Comparison of ENCODE assay signal across 22 cellular contexts in genomic region chr12:31300783-31301182, GRCh38. TPM values are rescaled to one million over a fixed set of nuclear protein-coding genes. Genes with fewer than 3 reads are reported as not detected.
DNase-seq lines count a peak whose midpoint lies in the region; ATAC-seq and TF ChIP-seq lines count a peak whose summit lies in the region.
"Had no signal": no experiment of that assay in that cellular context is flagged by ENCODE, and none has a peak within 500 bp of the region (broad histone marks: within the 10 kb centered on the region; RNA-seq: fewer than 3 reads in every experiment).

No MANE protein-coding gene starts in this region.

- BruUV-seq in MCF 10A (replicated peaks; lab: Mats Ljungman, UMichigan), result no TSS peak

- no peak for ATAC-seq in effector memory CD8-positive, alpha-beta T cell (replicated peaks)
- ATAC-seq in stimulated activated naive B cell treated with anti-CD40 and anti-IgM and Interleukin-4, amounts not matched to agents 10 μg/mL and 1 μg/mL and 100 μg/mL, for 72 hours (replicated peaks), result peak; percentile 10 to 21
- ATAC-seq in GM21825 (IDR thresholded peaks at IDR 0.05; ENCODE audit: unreplicated experiment) (no peak), HG02970 (IDR thresholded peaks at IDR 0.05; ENCODE audit: low FRiP score, unreplicated experiment) (no peak)
- ATAC-seq: heart left ventricle; left cardiac atrium; natural killer cell treated with Interleukin-12 subunit alpha and Interleukin-12 subunit beta and Interleukin-15 and Interleukin-18, amount 100 ng/mL, for 72 hours had no signal

- H3K36me3 Mint-ChIP-seq in MCF 10A (ENCODE audit: insufficient read depth, unreplicated experiment), result peaks cover 52% of the 10 kb centered on the region
- H3K36me3 Mint-ChIP-seq in effector memory CD8-positive, alpha-beta T cell (ENCODE audit: insufficient read depth), result peaks cover 32% of the 10 kb centered on the region
- H3K36me3 Mint-ChIP-seq in stimulated activated naive B cell treated with anti-CD40 and anti-IgM and Interleukin-4, amounts not matched to agents 10 μg/mL and 1 μg/mL and 100 μg/mL, for 72 hours, result peaks cover 45 to 61% of the 10 kb centered on the region in 2 donors

- POLR2A ChIA-PET in MCF 10A (lab: Yijun Ruan, JAX), result interaction anchor here (1.7 kb wide), 1 partner anchor 25 kb away, joined by 6 read pairs; the partner anchor contains the start of gene SINHCAF

- CTCF ChIA-PET in MCF 10A (lab: Yijun Ruan, JAX), result interaction anchor here (0.6 to 2.5 kb wide), 3 partner anchors 10 to 357 kb away, joined by 3 to 10 read pairs (median 3); no protein-coding TSS in a partner anchor

- H3K27ac Mint-ChIP-seq in MCF 10A (ENCODE audit: low read depth, unreplicated experiment), result peak overlapping the region; percentile 30
- H3K27ac Mint-ChIP-seq in effector memory CD8-positive, alpha-beta T cell, result peak overlapping the region; percentile 7 to 8
- H3K27ac Mint-ChIP-seq in stimulated activated naive B cell treated with anti-CD40 and anti-IgM and Interleukin-4, amounts not matched to agents 10 μg/mL and 1 μg/mL and 100 μg/mL, for 72 hours, result peak overlapping the region; percentile 75
- H3K27ac Mint-ChIP-seq: natural killer cell treated with Interleukin-12 subunit alpha and Interleukin-12 subunit beta and Interleukin-15 and Interleukin-18, amount 100 ng/mL, for 72 hours had no signal

- no peak overlapping the region for H3K4me3 Mint-ChIP-seq in MCF 10A (ENCODE audit: unreplicated experiment)
- H3K4me3 Mint-ChIP-seq in effector memory CD8-positive, alpha-beta T cell, result no peak overlapping the region
- peak overlapping the region; percentile 42 to 47 for H3K4me3 Mint-ChIP-seq in stimulated activated naive B cell treated with anti-CD40 and anti-IgM and Interleukin-4, amounts not matched to agents 10 μg/mL and 1 μg/mL and 100 μg/mL, for 72 hours
- H3K4me3 Mint-ChIP-seq: CD8-positive, alpha-beta memory T cell; natural killer cell treated with Interleukin-12 subunit alpha and Interleukin-12 subunit beta and Interleukin-15 and Interleukin-18, amount 100 ng/mL, for 72 hours had no signal

- H3K9me3 ChIP-seq in breast epithelium, result no peaks in the 10 kb centered on the region
- H3K9me3 ChIP-seq: heart left ventricle, suprapubic skin, uterus had no signal

- DNase-seq in MCF 10A (ENCODE audit: unreplicated experiment) (no peak), breast epithelium (ENCODE audit: low spot score in 2 of 2) (no peak), NCI-H82 (lab: John Stamatoyannopoulos, UW) (peak; percentile 89), 8988T (no peak)
- DNase-seq in effector memory CD8-positive, alpha-beta T cell, result no peak
- no peak for DNase-seq in stimulated activated naive B cell treated with anti-CD40 and anti-IgM and Interleukin-4, amounts not matched to agents 10 μg/mL and 1 μg/mL and 100 μg/mL, for 72 hours
- DNase-seq: activated CD4-positive, alpha-beta T cell treated with anti-CD3 and anti-CD28 coated beads for 4 hours; aorta; CD8-positive, alpha-beta memory T cell; central memory CD4-positive, alpha-beta T cell; DMS79 treated with DMSO at 0.1 percent for 48 hours; GM23248; heart left ventricle; left cardiac atrium; NCI-H1092; NCI-H1930; NCI-H2227 treated with DMSO at 0.1 percent for 48 hours; uterus had no signal

- no peaks in the 10 kb centered on the region for H3K9me3 Mint-ChIP-seq in MCF 10A (ENCODE audit: unreplicated experiment)
- H3K9me3 Mint-ChIP-seq in effector memory CD8-positive, alpha-beta T cell, result no peaks in the 10 kb centered on the region
- no peaks in the 10 kb centered on the region for H3K9me3 Mint-ChIP-seq in stimulated activated naive B cell treated with anti-CD40 and anti-IgM and Interleukin-4, amounts not matched to agents 10 μg/mL and 1 μg/mL and 100 μg/mL, for 72 hours
- H3K9me3 Mint-ChIP-seq: CD8-positive, alpha-beta memory T cell; natural killer cell treated with Interleukin-12 subunit alpha and Interleukin-12 subunit beta and Interleukin-15 and Interleukin-18, amount 100 ng/mL, for 72 hours had no signal

- H3K36me3 ChIP-seq in breast epithelium, result no peaks in the 10 kb centered on the region
- H3K36me3 ChIP-seq: uterus had no signal

- intact Hi-C loops in MCF 10A (cut with micrococcal nuclease), result no loop called here
- intact Hi-C loops in breast epithelium (cut with DNase I; ENCODE audit: low total_unique reads), result no loop called here

- no peak for TF ChIP-seq POLR2A in breast epithelium (IDR thresholded peaks at IDR 0.05)

- H3K27me3 Mint-ChIP-seq in MCF 10A (ENCODE audit: insufficient read depth, unreplicated experiment), result no peaks in the 10 kb centered on the region
- no peaks in the 10 kb centered on the region for H3K27me3 Mint-ChIP-seq in effector memory CD8-positive, alpha-beta T cell
- no peaks in the 10 kb centered on the region for H3K27me3 Mint-ChIP-seq in stimulated activated naive B cell treated with anti-CD40 and anti-IgM and Interleukin-4, amounts not matched to agents 10 μg/mL and 1 μg/mL and 100 μg/mL, for 72 hours
- H3K27me3 Mint-ChIP-seq: CD8-positive, alpha-beta memory T cell; natural killer cell treated with Interleukin-12 subunit alpha and Interleukin-12 subunit beta and Interleukin-15 and Interleukin-18, amount 100 ng/mL, for 72 hours had no signal

- H3K27ac ChIP-seq in breast epithelium, result no peak overlapping the region
- H3K27ac ChIP-seq: GM23248, suprapubic skin had no signal

- H3K4me3 ChIP-seq in breast epithelium, result no peak overlapping the region
- H3K4me3 ChIP-seq: GM23248, heart left ventricle, suprapubic skin, uterus had no signal

- no peaks in the 10 kb centered on the region for H3K4me1 ChIP-seq in breast epithelium
- H3K4me1 ChIP-seq: suprapubic skin had no signal

- H3K27me3 ChIP-seq in breast epithelium, result no peaks in the 10 kb centered on the region
- H3K27me3 ChIP-seq: heart left ventricle, suprapubic skin, uterus had no signal

- no peak for TF ChIP-seq CTCF in MCF 10A (IDR thresholded peaks at IDR 0.05; ENCODE audit: unreplicated experiment)
- no peak for TF ChIP-seq CTCF in breast epithelium (IDR thresholded peaks at IDR 0.05)

- peaks cover 21% of the 10 kb centered on the region for H3K4me1 Mint-ChIP-seq in MCF 10A (ENCODE audit: insufficient read depth, unreplicated experiment)
- H3K4me1 Mint-ChIP-seq in effector memory CD8-positive, alpha-beta T cell (ENCODE audit: low read depth in 2 of 2), result peaks cover 12 to 41% of the 10 kb centered on the region in 2 donors
- peaks cover 46 to 80% of the 10 kb centered on the region in 2 donors for H3K4me1 Mint-ChIP-seq in stimulated activated naive B cell treated with anti-CD40 and anti-IgM and Interleukin-4, amounts not matched to agents 10 μg/mL and 1 μg/mL and 100 μg/mL, for 72 hours

RNA-seq across cellular contexts. Expression of gene SINHCAF, which starts 25.2 kb away (rescaled TPM):
- total RNA-seq in MCF 10A (2022), result 100 and 139 TPM in 2 replicates
- total RNA-seq in breast epithelium, result 10 to 100 TPM; 11.8 to 76.5 (median 54.7) TPM

Comparison
In these comparisons a context has a peak if more than half of its experiments do, and no peak if none do; other contexts are left out.
1. H3K27ac Mint-ChIP-seq: peak in every context shown above with its lines; median percentile 75 in stimulated activated naive B cell treated with anti-CD40 and anti-IgM and Interleukin-4, amounts not matched to agents 10 μg/mL and 1 μg/mL and 100 μg/mL, for 72 hours; 30 in MCF 10A; 8 in effector memory CD8-positive, alpha-beta T cell.
2. H3K4me3 Mint-ChIP-seq: peak in stimulated activated naive B cell treated with anti-CD40 and anti-IgM and Interleukin-4, amounts not matched to agents 10 μg/mL and 1 μg/mL and 100 μg/mL, for 72 hours (2 of 2); none in MCF 10A (single experiment) and effector memory CD8-positive, alpha-beta T cell (0 of 2).
3. ATAC-seq: peak in stimulated activated naive B cell treated with anti-CD40 and anti-IgM and Interleukin-4, amounts not matched to agents 10 μg/mL and 1 μg/mL and 100 μg/mL, for 72 hours (2 of 2); none in effector memory CD8-positive, alpha-beta T cell (single experiment), GM21825 (single experiment) and HG02970 (single experiment).